ENCODE assay signal across 1 cellular context in genomic region chr3:11610700-11611099, GRCh38.
TF ChIP-seq lines count a peak whose summit lies in the region.

No MANE protein-coding gene starts in this region.

TF ChIP-seq in HEK293, 187 proteins besides CTCF, POLR2A, EP300 and RAD21 (continued from another document):
- no peak for TF ChIP-seq ZNF280D (tag by site-specific recombination; IDR thresholded peaks at IDR 0.05)
